ENCODE assay signal across 20 cellular contexts in the genomic region with DNA sequence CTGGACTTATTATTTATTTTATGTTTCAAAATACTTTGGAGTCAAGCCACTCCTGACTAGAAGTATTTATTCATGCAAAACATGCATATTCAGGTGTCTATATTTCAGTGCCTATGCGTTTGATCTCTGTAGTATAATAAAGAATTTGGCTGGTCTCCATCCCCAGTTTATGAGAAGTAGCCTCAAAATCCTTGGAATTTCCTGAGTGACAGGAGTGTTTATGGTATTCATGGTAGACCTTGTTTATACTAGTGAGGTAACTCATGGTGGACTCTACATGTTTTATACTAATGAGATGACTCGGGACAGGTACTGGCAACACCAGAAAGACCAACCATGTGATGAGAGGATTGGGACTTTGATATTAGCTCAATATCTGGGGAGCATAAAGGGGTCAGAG. TPM values are rescaled to one million over a fixed set of nuclear protein-coding genes. Genes with fewer than 3 reads are reported as not detected.
DNase-seq lines count a peak whose midpoint lies in the region; FAIRE-seq and TF ChIP-seq lines count a peak whose summit lies in the region.
"Had no signal": no experiment of that assay in that cellular context is flagged by ENCODE, and none has a peak within 500 bp of the region (broad histone marks: within the 10 kb centered on the region; RNA-seq: fewer than 3 reads in every experiment).

No MANE protein-coding gene starts in this region.

- H3K4me1 ChIP-seq in astrocyte (ENCODE audit: insufficient read depth, low read length) (no peaks in the 10 kb centered on the region), PC-9 (replicated peaks; ENCODE audit: insufficient read depth) (no peaks in the 10 kb centered on the region)
- H3K4me1 ChIP-seq: Caco-2, HAP-1 had no signal

- intact Hi-C loops in PC-9 (cut with micrococcal nuclease; ENCODE audit: unreplicated experiment) = no loop called here

- H3K9ac ChIP-seq in astrocyte (ENCODE audit: low read length) = no peak overlapping the region
- H3K9ac ChIP-seq: BLaER1 had no signal

- H3K4me3 Mint-ChIP-seq in astrocyte (ENCODE audit: unreplicated experiment) = no peak overlapping the region
- H3K4me3 Mint-ChIP-seq: B cell; CD4-positive, CD25-positive, alpha-beta regulatory T cell; CD8-positive, alpha-beta T cell; HFFc6 had no signal

- no TSS peak for BruUV-seq in PC-9 (replicated peaks; lab: Mats Ljungman, UMichigan)

- no peaks in the 10 kb centered on the region for H3K36me3 Mint-ChIP-seq in astrocyte (ENCODE audit: low read depth, unreplicated experiment)
- H3K36me3 Mint-ChIP-seq: CD4-positive, CD25-positive, alpha-beta regulatory T cell; CD8-positive, alpha-beta T cell had no signal

- CTCF ChIA-PET in PC-9 (lab: Charles Lee) = no interaction called here

- H2AFZ ChIP-seq in astrocyte (ENCODE audit: low read depth, low read length) (no peak overlapping the region), PC-9 (no peak overlapping the region)

- H3K27me3 ChIP-seq in astrocyte (ENCODE audit: insufficient read depth, low read length) (no peaks in the 10 kb centered on the region), PC-9 (ENCODE audit: insufficient read depth, low read depth) (no peaks in the 10 kb centered on the region)
- H3K27me3 ChIP-seq: BLaER1 had no signal

- H4K20me1 ChIP-seq in astrocyte (ENCODE audit: insufficient read depth, low read length) = no peaks in the 10 kb centered on the region
- no peaks in the 10 kb centered on the region for H4K20me1 ChIP-seq in PC-9 (ENCODE audit: insufficient read depth)
- H4K20me1 ChIP-seq: BLaER1 had no signal

- H3K9me3 ChIP-seq in astrocyte (ENCODE audit: insufficient read depth, low read depth, low read length) (no peaks in the 10 kb centered on the region), PC-9 (ENCODE audit: insufficient read depth, low read depth) (no peaks in the 10 kb centered on the region)
- H3K9me3 ChIP-seq: Caco-2, HAP-1 had no signal

- no peaks in the 10 kb centered on the region for H3K27me3 Mint-ChIP-seq in astrocyte (ENCODE audit: low read depth, unreplicated experiment)
- H3K27me3 Mint-ChIP-seq: CD4-positive, CD25-positive, alpha-beta regulatory T cell had no signal

- H3K9me2 ChIP-seq in PC-9 (ENCODE audit: insufficient read depth) = no peaks in the 10 kb centered on the region

- H3F3A ChIP-seq in PC-9 (ENCODE audit: insufficient read depth, low read depth) = no peaks in the 10 kb centered on the region

- FAIRE-seq in astrocyte (lab: Jason Lieb, UNC) = no peak
- FAIRE-seq: G401.6, GM12892, H54 had no signal

- peak; percentile 19 for DNase-seq in NCI-H226
- peak; percentile 10 for DNase-seq in astrocyte (ENCODE audit: low read depth)
- peak; percentile 9 for DNase-seq in iris pigment epithelial cell (ENCODE audit: low read depth)
- DNase-seq in PC-9 = no peak
- DNase-seq in ACHN = no peak
- DNase-seq in coronary artery (ENCODE audit: low spot score) = no peak
- DNase-seq: Caco-2; CD4-positive, CD25-positive, alpha-beta regulatory T cell; CD8-positive, alpha-beta T cell; DMS153; DND-41; GOT3; HFFc6 had no signal

- H3K4me2 ChIP-seq in astrocyte (ENCODE audit: low read length) (no peak overlapping the region), PC-9 (no peak overlapping the region)
- H3K4me2 ChIP-seq: BLaER1 had no signal

- POLR2A ChIA-PET in PC-9 (lab: Charles Lee; ENCODE audit: unreplicated experiment) = no interaction called here

- H3K27ac ChIP-seq in astrocyte (ENCODE audit: low read depth, low read length) (no peak overlapping the region), PC-9 (no peak overlapping the region), coronary artery (no peak overlapping the region)
- H3K27ac ChIP-seq: BLaER1, C4-2B had no signal

- H3K36me3 ChIP-seq in astrocyte (ENCODE audit: insufficient read depth, low read length) (no peaks in the 10 kb centered on the region), PC-9 (ENCODE audit: low read depth) (no peaks in the 10 kb centered on the region)
- H3K36me3 ChIP-seq: BLaER1, HAP-1 had no signal

- H3K27ac Mint-ChIP-seq in astrocyte (ENCODE audit: unreplicated experiment) = no peak overlapping the region
- H3K27ac Mint-ChIP-seq: B cell; CD4-positive, CD25-positive, alpha-beta regulatory T cell; CD8-positive, alpha-beta T cell; HFFc6 had no signal

- TF ChIP-seq CTCF in astrocyte (IDR thresholded peaks at IDR 0.05; ENCODE audit: insufficient read depth, low read depth, low read length) = no peak
- no peak for TF ChIP-seq CTCF in PC-9 (conservative IDR thresholded peaks at IDR 0.05)
- no peak for TF ChIP-seq CTCF in coronary artery (IDR thresholded peaks at IDR 0.05)

- peaks cover 7% of the 10 kb centered on the region for H3K9me3 Mint-ChIP-seq in astrocyte (ENCODE audit: unreplicated experiment)

- H3K79me2 ChIP-seq in astrocyte (ENCODE audit: insufficient read depth, low read length) (no peaks in the 10 kb centered on the region), PC-9 (ENCODE audit: low read depth) (no peaks in the 10 kb centered on the region)

- H3K4me3 ChIP-seq in astrocyte (ENCODE audit: insufficient read depth, low read depth, low read length) = no peak overlapping the region
- no peak overlapping the region for H3K4me3 ChIP-seq in PC-9
- no peak overlapping the region for H3K4me3 ChIP-seq in coronary artery
- H3K4me3 ChIP-seq: BLaER1, HAP-1 had no signal

- peaks cover 6% of the 10 kb centered on the region for H3K4me1 Mint-ChIP-seq in astrocyte (ENCODE audit: low read depth, unreplicated experiment)
- H3K4me1 Mint-ChIP-seq: B cell; CD4-positive, CD25-positive, alpha-beta regulatory T cell had no signal

- in situ Hi-C loops in ACHN (cut with HindIII; ENCODE audit: low pct_ligation_motif_present, low pct_unique_long_range_greater_than_20kb, low sequenced_read_pairs) = no loop called here

RNA-seq across cellular contexts. Expression of a gene that starts 43.9 kb away (rescaled TPM):
- 5.9 and 6.5 TPM in 2 replicates for total RNA-seq in astrocyte
- 0.41 and 0.85 TPM in 2 replicates for total RNA-seq in PC-9 (2021)
- total RNA-seq: B cell; CD4-positive, CD25-positive, alpha-beta regulatory T cell; CD8-positive, alpha-beta T cell had no signal

Comparison
In these comparisons a context has a peak if more than half of its experiments do, and no peak if none do; other contexts are left out.
1. DNase-seq: peak in NCI-H226 (single experiment), astrocyte (single experiment) and iris pigment epithelial cell (single experiment); none in PC-9 (0 of 2), ACHN (single experiment) and coronary artery (single experiment).